In genomic region chr5:146342882-146343865, GRCh38 we compare ENCODE assay signal across 2 cellular contexts.
A peak's percentile ranks its signal among the peaks of the same experiment; 100 is the strongest.
TF ChIP-seq lines count a peak whose summit lies in the region.

No MANE protein-coding gene starts in this region.

TF ChIP-seq in HepG2, 621 proteins besides CTCF, POLR2A, EP300 and RAD21:
- TF ChIP-seq EZH2 (conservative IDR thresholded peaks at IDR 0.05; ENCODE audit: low read depth, low read length) (0 out of 2 replicates have a peak, but pooled peaks have one; percentile 33), ZNF451 (CRISPR knock-in tag; IDR thresholded peaks at IDR 0.05) (no peak), TCF7 (IDR thresholded peaks at IDR 0.05; ENCODE audit: low read depth) (no peak), KDM2A (CRISPR knock-in tag; IDR thresholded peaks at IDR 0.05; ENCODE audit: borderline replicate concordance, low read depth) (no peak), ZNF496 (CRISPR knock-in tag; IDR thresholded peaks at IDR 0.05; ENCODE audit: insufficient replicate concordance) (no peak)

TF ChIP-seq in K562, 482 proteins besides CTCF, POLR2A, EP300 and RAD21:
- TF ChIP-seq ESRRA (IDR thresholded peaks at IDR 0.05; ENCODE audit: borderline replicate concordance, low read depth) (no peak), ZNF507 (tag; conservative IDR thresholded peaks at IDR 0.05) (no peak), SIN3A (IDR thresholded peaks at IDR 0.05; ENCODE audit: borderline replicate concordance in 2 of 2, control insufficient read depth in 1 of 2, low read depth in 2 of 2, low read length in 2 of 2) (no peak), HNRNPH1 (optimal IDR thresholded peaks at IDR 0.05; ENCODE audit: low read depth, low read length) (no peak), DMBX1 (CRISPR knock-in tag; IDR thresholded peaks at IDR 0.05; ENCODE audit: borderline replicate concordance) (no peak), HOXB6 (CRISPR knock-in tag; IDR thresholded peaks at IDR 0.05; ENCODE audit: borderline replicate concordance) (no peak), KLF16 (IDR thresholded peaks at IDR 0.05) (no peak), CHD1 (IDR thresholded peaks at IDR 0.05; ENCODE audit: low read length) (no peak), ZNF76 (CRISPR knock-in tag; IDR thresholded peaks at IDR 0.05; ENCODE audit: borderline replicate concordance) (no peak), HES1 (IDR thresholded peaks at IDR 0.05; ENCODE audit: low read depth) (no peak), NR1H2 (CRISPR knock-in tag; IDR thresholded peaks at IDR 0.05) (no peak), ZKSCAN8 (CRISPR knock-in tag; IDR thresholded peaks at IDR 0.05) (no peak), FOS (IDR thresholded peaks at IDR 0.05; ENCODE audit: extremely low read depth, insufficient read length) (no peak), ZC3H4 (CRISPR knock-in tag; IDR thresholded peaks at IDR 0.05; ENCODE audit: borderline replicate concordance) (no peak), L3MBTL2 (IDR thresholded peaks at IDR 0.05) (no peak)
